ENCODE assay signal across 8 cellular contexts in genomic region chr7:144835668-144836544, GRCh38. TPM values are rescaled to one million over a fixed set of nuclear protein-coding genes. Genes with fewer than 3 reads are reported as not detected.
A peak's percentile ranks its signal among the peaks of the same experiment; 100 is the strongest.
DNase-seq lines count a peak whose midpoint lies in the region; ATAC-seq and TF ChIP-seq lines count a peak whose summit lies in the region.

TSS of gene TPK1 (minus strand) at chr7:144836053. CDS start at chr7:144835602, 451 bp downstream.

- peak within 1 kb of the TSS; percentile 94 to 99 (median 98) for H3K27ac Mint-ChIP-seq in immature natural killer cell

- ATAC-seq in GM18870 (IDR thresholded peaks at IDR 0.05; ENCODE audit: unreplicated experiment): peak; percentile 82
- peak; percentile 86 for ATAC-seq in HG03108 (IDR thresholded peaks at IDR 0.05; ENCODE audit: unreplicated experiment)

- CTCF ChIA-PET in AG04450 (lab: Charles Lee): no interaction called here

- H3K4me3 Mint-ChIP-seq in immature natural killer cell: peak within 1 kb of the TSS; percentile 89 to 99 (median 97)

- no peaks in the 10 kb centered on the region for H3K27me3 ChIP-seq in AG04450 (ENCODE audit: control insufficient read depth, insufficient read depth, low read length)

- H3K27ac ChIP-seq in AG04450 (ENCODE audit: low read depth, low read length) (peak within 1 kb of the TSS; percentile 3), caudate nucleus (ENCODE audit: low read depth, low read length) (peak within 1 kb of the TSS; percentile 91)

- DNase-seq in AG04450 (ENCODE audit: low read depth, low spot score): peak; percentile 46
- DNase-seq in NCI-H2227 (lab: John Stamatoyannopoulos, UW; ENCODE audit: unreplicated experiment): peak; percentile 91
- DNase-seq in activated CD4-positive, CD25-positive, alpha-beta regulatory T cell (lab: John Stamatoyannopoulos, UW): peak; percentile 65 to 91 (median 83)
- DNase-seq in caudate nucleus (lab: John Stamatoyannopoulos, UW): peak; percentile 30 to 92 (median 82)
- DNase-seq in immature natural killer cell: peak; percentile 90 to 92 (median 91)
- DNase-seq in smooth muscle cell of the brain vasculature (ENCODE audit: low read depth, low spot score): peak; percentile 72

- peaks cover 8 to 13% (median 10%) of the 10 kb centered on the region in 3 donors for H3K36me3 Mint-ChIP-seq in immature natural killer cell

- peaks cover 30 to 41% of the 10 kb centered on the region in 2 donors for H3K4me1 Mint-ChIP-seq in immature natural killer cell

- no peak for TF ChIP-seq CTCF in AG04450 (IDR thresholded peaks at IDR 0.05; ENCODE audit: low read depth, low read length)

- peaks cover 4 to 7% (median 5%) of the 10 kb centered on the region in 3 donors for H3K27me3 Mint-ChIP-seq in immature natural killer cell (ENCODE audit: low read depth in 3 of 3)

- peak within 1 kb of the TSS; percentile 64 for H3K4me3 ChIP-seq in AG04450 (ENCODE audit: low read depth, low read length)

- POLR2A ChIA-PET in AG04450 (lab: Yijun Ruan, JAX): no interaction called here

- H3K9me3 Mint-ChIP-seq in immature natural killer cell: peaks cover 0 to 11% (median 4%) of the 10 kb centered on the region in 6 donors

- peaks cover 4% of the 10 kb centered on the region; the same call in 1 of the 2 replicates for H3K9me3 ChIP-seq in AG04450 (ENCODE audit: control insufficient read depth, insufficient read depth, low read length)

RNA-seq across cellular contexts. Expression of gene TPK1, which starts in this region (rescaled TPM):
- 0.38 and 0.69 TPM in 2 replicates for polyA plus RNA-seq in AG04450 (2011; rRNA removed)
- polyA minus RNA-seq in AG04450 (2011; rRNA and poly(A)+ RNA removed): 0.56 and 1.0 TPM in 2 replicates
- polyA plus RNA-seq in immature natural killer cell: 10 to 100 TPM; 15.8 to 18.2 (median 16.7) TPM

Comparison
In these comparisons a context has a peak if more than half of its experiments do, and no peak if none do; other contexts are left out.
1. Peak in every context shown above with its lines: DNase-seq, ATAC-seq, H3K4me3 ChIP-seq and H3K27ac ChIP-seq.